Comparison of ENCODE assay signal across 1 cellular context in genomic region chr14:24231263-24232120, GRCh38.
TF ChIP-seq lines count a peak whose summit lies in the region.

No MANE protein-coding gene starts in this region.

TF ChIP-seq in IMR-90, 13 proteins besides CTCF, POLR2A, EP300 and RAD21 (continued from another document):
- TF ChIP-seq RFX5 (IDR thresholded peaks at IDR 0.05; ENCODE audit: low read depth, low read length) (no peak), MAFK (IDR thresholded peaks at IDR 0.05; ENCODE audit: low read depth, low read length) (no peak), SMC3 (IDR thresholded peaks at IDR 0.05; ENCODE audit: low read depth, low read length) (no peak), FOS (IDR thresholded peaks at IDR 0.05; ENCODE audit: low read depth, low read length) (no peak), CHD1 (IDR thresholded peaks at IDR 0.05; ENCODE audit: low read depth, low read length) (no peak), RCOR1 (IDR thresholded peaks at IDR 0.05; ENCODE audit: insufficient replicate concordance, low read length) (no peak)
